In genomic region chr10:558891-559766, GRCh38 we compare ENCODE assay signal across 18 cellular contexts.
"Had no signal": no experiment of that assay in that cellular context is flagged by ENCODE, and none has a peak within 500 bp of the region (broad histone marks: within the 10 kb centered on the region; RNA-seq: fewer than 3 reads in every experiment).

No MANE protein-coding gene starts in this region.

- ATAC-seq: naive thymus-derived CD8-positive, alpha-beta T cell; stimulated activated naive CD8-positive, alpha-beta T cell treated with anti-CD3 and anti-CD28 coated beads, Interleukin-15, Interleukin-2, amounts not matched to agents 100 U/mL and 50 U/mL, for 24 hours had no signal

- DNase-seq: activated CD4-positive, alpha-beta T cell treated with anti-CD3 and anti-CD28 coated beads, Interleukin-2, amount 10 ng/mL, durations not matched to agents 24 days and 14 days; activated CD4-positive, CD25-positive, alpha-beta regulatory T cell; activated CD8-positive, alpha-beta memory T cell treated with anti-CD3 and anti-CD28 coated beads, Interleukin-2, amount 50 U/mL, for 48 hours; activated naive CD8-positive, alpha-beta T cell treated with anti-CD3 and anti-CD28 coated beads for 36 hours; brain microvascular endothelial cell; cortex of kidney; effector CD8-positive, alpha-beta T cell; foreskin melanocyte; left ventricle myocardium inferior; naive thymus-derived CD8-positive, alpha-beta T cell; stimulated activated CD4-positive, alpha-beta T cell treated with anti-CD3 and anti-CD28 coated beads, Interleukin-4, amount 100 ng/mL, for 4 hours; stimulated activated CD8-positive, alpha-beta memory T cell treated with anti-CD3 and anti-CD28 coated beads, Interleukin-4, amount 100 ng/mL, for 48 hours; stimulated activated naive CD8-positive, alpha-beta T cell treated with anti-CD3 and anti-CD28 coated beads, Interleukin-15, Interleukin-2, amounts not matched to agents 100 U/mL and 50 U/mL, for 24 hours; transverse colon had no signal

- H3K27ac ChIP-seq: brain microvascular endothelial cell, left ventricle myocardium inferior, neutrophil, right atrium auricular region, skin epidermis, transverse colon had no signal

- H3K9me3 ChIP-seq: neutrophil, right atrium auricular region had no signal

- H3K36me3 ChIP-seq: brain microvascular endothelial cell, left ventricle myocardium inferior, neutrophil, right atrium auricular region, transverse colon had no signal

- H3K4me3 ChIP-seq: left ventricle myocardium inferior, right atrium auricular region, skin epidermis, transverse colon had no signal

- H3K36me3 Mint-ChIP-seq: activated naive CD8-positive, alpha-beta T cell treated with anti-CD3 and anti-CD28 coated beads for 36 hours had no signal

- H3K4me3 Mint-ChIP-seq: activated CD4-positive, alpha-beta T cell treated with anti-CD3 and anti-CD28 coated beads, Interleukin-2, amount 10 ng/mL, durations not matched to agents 24 days and 14 days; activated naive CD8-positive, alpha-beta T cell treated with anti-CD3 and anti-CD28 coated beads for 36 hours; central memory CD8-positive, alpha-beta T cell; naive thymus-derived CD8-positive, alpha-beta T cell had no signal

- H3K27me3 ChIP-seq: brain microvascular endothelial cell, right atrium auricular region, transverse colon had no signal

- H3K27ac Mint-ChIP-seq: activated CD4-positive, alpha-beta T cell treated with anti-CD3 and anti-CD28 coated beads, Interleukin-2, amount 10 ng/mL, durations not matched to agents 24 days and 14 days; activated naive CD8-positive, alpha-beta T cell treated with anti-CD3 and anti-CD28 coated beads for 36 hours had no signal

- H3K27me3 Mint-ChIP-seq: activated CD4-positive, alpha-beta T cell treated with anti-CD3 and anti-CD28 coated beads, Interleukin-2, amount 10 ng/mL, durations not matched to agents 24 days and 14 days had no signal

- H3K4me1 Mint-ChIP-seq: activated CD4-positive, alpha-beta T cell treated with anti-CD3 and anti-CD28 coated beads, Interleukin-2, amount 10 ng/mL, durations not matched to agents 24 days and 14 days; activated naive CD8-positive, alpha-beta T cell treated with anti-CD3 and anti-CD28 coated beads for 36 hours; central memory CD8-positive, alpha-beta T cell had no signal
